In genomic region chr4:1193206-1194027, GRCh38 we compare ENCODE assay signal across 11 cellular contexts. TPM values are rescaled to one million over a fixed set of nuclear protein-coding genes. Genes with fewer than 3 reads are reported as not detected.
DNase-seq lines count a peak whose midpoint lies in the region; ATAC-seq and TF ChIP-seq lines count a peak whose summit lies in the region.
"Had no signal": no experiment of that assay in that cellular context is flagged by ENCODE, and none has a peak within 500 bp of the region (broad histone marks: within the 10 kb centered on the region; RNA-seq: fewer than 3 reads in every experiment).

No MANE protein-coding gene starts in this region.

- H3K9me3 ChIP-seq in left lung (no peaks in the 10 kb centered on the region), spleen (no peaks in the 10 kb centered on the region)
- H3K9me3 ChIP-seq: Caco-2 had no signal

- H3K4me3 ChIP-seq in left lung (no peak overlapping the region), spleen (no peak overlapping the region)
- H3K4me3 ChIP-seq: GM23338 had no signal

- no peak for TF ChIP-seq CTCF in left lung (IDR thresholded peaks at IDR 0.05)
- TF ChIP-seq CTCF in spleen (IDR thresholded peaks at IDR 0.05 in 8 of 11, conservative IDR thresholded peaks at IDR 0.05 in 3 of 11) = no peak

- 38 to 59% (median 47%) methylated on average over 24 to 28 of the region's 28 CpGs for WGBS in spleen, 5 donors

- intact Hi-C loops in left lung (cut with DNase I) (no loop called here), spleen (cut with DNase I; ENCODE audit: low total_unique reads) (no loop called here)

- H3K27me3 ChIP-seq in left lung (no peaks in the 10 kb centered on the region), spleen (replicated peaks in 1 of 7) (no peaks in the 10 kb centered on the region)

- DNase-seq in GM03348 (ENCODE audit: low spot score) (peak; percentile 7), left lung (peak in 1 of 2 donors; percentile 29), spleen (no peak), NCI-H69 (lab: John Stamatoyannopoulos, UW) (no peak), T1000 (lab: John Stamatoyannopoulos, UW) (no peak)

- H3K27ac ChIP-seq in angular gyrus (ENCODE audit: low read depth, low read length) (peak overlapping the region; percentile 34), left lung (peak overlapping the region; percentile 71 to 82), spleen (peak overlapping the region in 7 of 8 donors; percentile 8 to 77 (median 67))

- ATAC-seq in left lung = no peak
- ATAC-seq in GM18502 (IDR thresholded peaks at IDR 0.05; ENCODE audit: poor library complexity, unreplicated experiment) = no peak
- ATAC-seq in HG03196 (IDR thresholded peaks at IDR 0.05; ENCODE audit: unreplicated experiment) = no peak

- H3K4me1 ChIP-seq in left lung (peaks cover 17 to 27% of the 10 kb centered on the region in 2 donors), spleen (peaks cover 9 to 60% (median 24%) of the 10 kb centered on the region in 6 donors)
- H3K4me1 ChIP-seq: Caco-2 had no signal

- TF ChIP-seq POLR2A in spleen (IDR thresholded peaks at IDR 0.05) = no peak

- H3K36me3 ChIP-seq in left lung = no peaks in the 10 kb centered on the region
- peaks cover 0 to 27% (median 0%) of the 10 kb centered on the region in 6 donors for H3K36me3 ChIP-seq in spleen

RNA-seq across cellular contexts. Expression of gene SPON2, which starts 21.0 kb away (rescaled TPM):
- total RNA-seq in left lung (10 to 100 TPM; 66.0 to 94.2 TPM), spleen (10 to 100 TPM; 15.5 to 51.3 (median 43.7) TPM)
- 10 to 100 TPM in 2 of 3 donors, 1 to 10 TPM in 1; 8.3 to 29.8 (median 11.7) TPM for polyA plus RNA-seq in spleen
- total RNA-seq: endothelial cell of umbilical vein had no signal

RNA-seq across cellular contexts. Expression of gene CTBP1, which starts 55.5 kb away (rescaled TPM):
- total RNA-seq in left lung (100 to 1,000 TPM; 146 to 167 TPM), spleen (100 to 1,000 TPM; 162 to 226 (median 196) TPM)
- 100 to 1,000 TPM; 101 to 176 (median 123) TPM for polyA plus RNA-seq in spleen
